8 cellular contexts compared by ENCODE assay signal in the genomic region with DNA sequence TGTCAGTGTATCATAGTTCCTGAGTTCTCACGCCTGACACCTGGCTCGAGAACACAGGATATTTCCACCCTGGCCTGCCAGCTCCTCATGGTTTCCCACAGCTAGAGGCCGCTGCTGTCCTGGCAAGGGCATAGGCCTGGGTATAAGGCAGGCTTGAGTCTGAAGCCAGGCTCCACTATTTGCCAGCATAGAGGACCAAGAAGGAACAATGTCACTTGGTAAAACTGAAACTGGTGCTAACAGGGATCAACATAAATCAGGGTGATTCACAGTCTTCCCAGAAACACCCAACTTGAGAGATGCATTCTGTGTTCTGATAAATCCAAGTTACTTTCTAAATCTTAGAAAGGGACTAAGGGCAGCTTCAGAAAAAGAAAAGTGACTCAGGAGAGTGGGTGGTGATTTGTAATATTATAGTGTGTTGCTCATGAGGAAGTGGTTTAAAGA. TPM values are rescaled to one million over a fixed set of nuclear protein-coding genes. Genes with fewer than 3 reads are reported as not detected.
DNase-seq lines count a peak whose midpoint lies in the region; ATAC-seq and TF ChIP-seq lines count a peak whose summit lies in the region.

No MANE protein-coding gene starts in this region.

- H3K27ac ChIP-seq in ACC112 (ENCODE audit: low read depth, low read length): peak overlapping the region; percentile 95

- H3K36me3 Mint-ChIP-seq in activated naive CD8-positive, alpha-beta T cell treated with anti-CD3 and anti-CD28 coated beads for 36 hours: no peaks in the 10 kb centered on the region

- no peaks in the 10 kb centered on the region for H3K27me3 ChIP-seq in ACC112 (ENCODE audit: insufficient read depth, low read length)

- H3K27ac Mint-ChIP-seq in activated naive CD8-positive, alpha-beta T cell treated with anti-CD3 and anti-CD28 coated beads for 36 hours: peak overlapping the region; percentile 76

- no peaks in the 10 kb centered on the region for H3K79me2 ChIP-seq in ACC112 (ENCODE audit: control insufficient read depth, insufficient read depth, low read length, unreplicated experiment)

- peak overlapping the region; percentile 26 for H2AFZ ChIP-seq in ACC112 (ENCODE audit: low read length, unreplicated experiment)

- H3K4me1 ChIP-seq in ACC112 (ENCODE audit: control insufficient read depth, insufficient read depth, low read length, unreplicated experiment): peaks cover 37% of the 10 kb centered on the region

- peak; percentile 70 for TF ChIP-seq CTCF in GM13976 (IDR thresholded peaks at IDR 0.05; ENCODE audit: borderline replicate concordance, control extremely low read depth, extremely low read depth, insufficient read depth, missing control alignments)

- no peaks in the 10 kb centered on the region for H3K36me3 ChIP-seq in ACC112 (ENCODE audit: insufficient read depth, low read length)

- no peak overlapping the region for H3K4me3 Mint-ChIP-seq in activated naive CD8-positive, alpha-beta T cell treated with anti-CD3 and anti-CD28 coated beads for 36 hours

- in situ Hi-C loops in GM13976 (cut with MboI; ENCODE audit: low sequenced_read_pairs, unreplicated experiment) (loop anchor here (5.0 kb wide), 1 partner anchor 60 kb away; no protein-coding TSS in a partner anchor), KBM-7 (cut with MboI; ENCODE audit: low pct_unique_long_range_greater_than_20kb, low sequenced_read_pairs) (no loop called here)

- intact Hi-C loops in Right ventricle myocardium superior (cut with DNase I) (loop anchor here (10.0 kb wide), 1 partner anchor 92 kb away; no protein-coding TSS in a partner anchor), posterior cingulate gyrus (cut with DNase I) (loop anchor here (2.0 to 5.0 kb wide), 4 partner anchors 55 to 175 kb away; a partner anchor contains a TSS)

- H3K4me1 Mint-ChIP-seq in activated naive CD8-positive, alpha-beta T cell treated with anti-CD3 and anti-CD28 coated beads for 36 hours: peaks cover 36% of the 10 kb centered on the region

- peak; percentile 89 for ATAC-seq in Right ventricle myocardium superior (ENCODE audit: poor library complexity)

- H3K9me3 Mint-ChIP-seq in activated naive CD8-positive, alpha-beta T cell treated with anti-CD3 and anti-CD28 coated beads for 36 hours: no peaks in the 10 kb centered on the region

- H3K4me3 ChIP-seq in ACC112 (ENCODE audit: low read depth, low read length): peak overlapping the region; percentile 1

- DNase-seq in GM13976 (ENCODE audit: low spot score): peak; percentile 74
- DNase-seq in KBM-7: peak; percentile 75
- DNase-seq in RPMI7951 (ENCODE audit: low read depth): peak; percentile 85
- peak; percentile 63 for DNase-seq in activated naive CD8-positive, alpha-beta T cell treated with anti-CD3 and anti-CD28 coated beads for 36 hours
- DNase-seq in Right ventricle myocardium superior: peak; percentile 88
- DNase-seq in posterior cingulate gyrus: peak; percentile 53 to 96 (median 82)
- DNase-seq in NCI-H1048 (lab: John Stamatoyannopoulos, UW): no peak

- peaks cover 21% of the 10 kb centered on the region for H3K27me3 Mint-ChIP-seq in activated naive CD8-positive, alpha-beta T cell treated with anti-CD3 and anti-CD28 coated beads for 36 hours

RNA-seq across cellular contexts. Expression of a gene that starts 6.9 kb away (rescaled TPM):
- total RNA-seq in RPMI7951 (2014; rRNA removed; shearing (Covaris generic)): 9.0 and 11.2 TPM in 2 replicates
- under 1 TPM in 1 of 2 experiments, not detected in 1; 0.60 TPM for total RNA-seq in activated naive CD8-positive, alpha-beta T cell treated with anti-CD3 and anti-CD28 coated beads for 36 hours
- total RNA-seq in Right ventricle myocardium superior: 2.3 TPM

RNA-seq across cellular contexts. Expression of a gene that starts 23.5 kb away (rescaled TPM):
- total RNA-seq in RPMI7951 (2014; rRNA removed; shearing (Covaris generic)): 7.7 and 15.3 TPM in 2 replicates
- total RNA-seq in activated naive CD8-positive, alpha-beta T cell treated with anti-CD3 and anti-CD28 coated beads for 36 hours: not detected
- 0.70 TPM for total RNA-seq in Right ventricle myocardium superior

RNA-seq across cellular contexts. Expression of a gene that starts 27.0 kb away (rescaled TPM):
- total RNA-seq in RPMI7951 (2014; rRNA removed; shearing (Covaris generic)): 836 and 954 TPM in 2 replicates
- 10 to 100 TPM; 44.7 to 44.9 TPM for total RNA-seq in activated naive CD8-positive, alpha-beta T cell treated with anti-CD3 and anti-CD28 coated beads for 36 hours
- 130 TPM for total RNA-seq in Right ventricle myocardium superior

RNA-seq across cellular contexts. Expression of a gene that starts 31.9 kb away (rescaled TPM):
- 1.4 and 2.2 TPM in 2 replicates for total RNA-seq in RPMI7951 (2014; rRNA removed; shearing (Covaris generic))
- 1 to 10 TPM; 1.2 to 1.6 TPM for total RNA-seq in activated naive CD8-positive, alpha-beta T cell treated with anti-CD3 and anti-CD28 coated beads for 36 hours
- not detected for total RNA-seq in Right ventricle myocardium superior

RNA-seq across cellular contexts. Expression of a gene that starts 36.8 kb away (rescaled TPM):
- total RNA-seq in RPMI7951 (2014; rRNA removed; shearing (Covaris generic)): 1,539 and 1,679 TPM in 2 replicates
- total RNA-seq in activated naive CD8-positive, alpha-beta T cell treated with anti-CD3 and anti-CD28 coated beads for 36 hours: 100 to 1,000 TPM; 144 to 155 TPM
- 260 TPM for total RNA-seq in Right ventricle myocardium superior
